5 cellular contexts compared by ENCODE assay signal in the genomic region with DNA sequence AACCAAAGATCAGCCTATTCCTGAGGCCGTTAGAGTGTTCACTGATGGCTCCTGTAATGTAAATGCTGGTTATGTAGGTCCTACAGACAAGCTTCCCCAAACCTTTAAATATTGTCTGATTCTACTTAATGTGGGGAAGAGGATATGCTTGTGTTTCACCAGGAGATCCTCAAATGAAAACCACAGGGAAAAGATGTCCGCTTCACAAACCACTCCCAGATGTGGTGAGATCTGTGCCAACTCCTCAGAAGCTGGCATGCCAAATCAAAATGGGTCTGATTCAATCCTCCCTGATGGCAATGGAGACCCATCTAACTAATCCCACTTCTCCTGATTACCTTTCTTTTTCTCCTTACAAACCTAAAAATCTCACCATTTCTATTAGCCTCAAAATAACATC. TPM values are rescaled to one million over a fixed set of nuclear protein-coding genes. Genes with fewer than 3 reads are reported as not detected.
"Had no signal": no experiment of that assay in that cellular context is flagged by ENCODE, and none has a peak within 500 bp of the region (broad histone marks: within the 10 kb centered on the region; RNA-seq: fewer than 3 reads in every experiment).

No MANE protein-coding gene starts in this region.

RNA-seq across cellular contexts. Expression of a gene that starts 15.5 kb away (rescaled TPM):
- total RNA-seq: M059J, PC-3, Right ventricle myocardium inferior, SJCRH30, SK-MEL-5 had no signal
